ENCODE assay signal across 1 cellular context in the genomic region with DNA sequence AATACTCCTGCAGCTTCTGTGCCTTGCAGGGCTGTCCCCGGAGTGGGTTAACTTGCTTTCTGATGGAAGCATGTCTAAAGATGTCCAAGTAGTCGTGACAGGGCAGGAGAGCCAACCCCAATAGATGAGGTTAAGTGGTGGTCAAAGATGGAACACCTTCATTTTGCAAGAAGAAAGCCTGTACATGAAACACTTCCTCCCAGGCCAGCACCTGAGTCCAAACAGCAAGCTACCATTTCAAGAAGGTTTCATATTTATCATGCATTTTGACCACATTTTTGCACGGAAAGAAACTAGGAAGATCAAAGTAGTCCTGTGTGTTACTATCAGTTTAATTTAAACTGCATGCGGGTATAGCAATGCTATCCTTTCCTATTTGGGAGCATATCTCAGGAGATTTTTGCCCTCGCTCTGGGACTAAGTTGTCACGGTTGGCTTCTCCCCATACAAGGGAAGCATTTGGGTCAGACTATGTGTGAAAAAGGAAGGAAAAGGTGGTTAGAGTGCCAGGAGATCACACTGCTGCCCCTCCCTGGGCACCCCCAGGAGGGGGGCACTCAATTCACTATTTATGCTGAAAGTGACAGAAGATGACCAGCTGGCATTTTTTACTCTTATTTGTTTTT.
TF ChIP-seq lines count a peak whose summit lies in the region.

No MANE protein-coding gene starts in this region.

TF ChIP-seq in GM12878, 131 proteins besides CTCF, POLR2A, EP300 and RAD21 (continued from another document):
- TF ChIP-seq, protein P1, sequence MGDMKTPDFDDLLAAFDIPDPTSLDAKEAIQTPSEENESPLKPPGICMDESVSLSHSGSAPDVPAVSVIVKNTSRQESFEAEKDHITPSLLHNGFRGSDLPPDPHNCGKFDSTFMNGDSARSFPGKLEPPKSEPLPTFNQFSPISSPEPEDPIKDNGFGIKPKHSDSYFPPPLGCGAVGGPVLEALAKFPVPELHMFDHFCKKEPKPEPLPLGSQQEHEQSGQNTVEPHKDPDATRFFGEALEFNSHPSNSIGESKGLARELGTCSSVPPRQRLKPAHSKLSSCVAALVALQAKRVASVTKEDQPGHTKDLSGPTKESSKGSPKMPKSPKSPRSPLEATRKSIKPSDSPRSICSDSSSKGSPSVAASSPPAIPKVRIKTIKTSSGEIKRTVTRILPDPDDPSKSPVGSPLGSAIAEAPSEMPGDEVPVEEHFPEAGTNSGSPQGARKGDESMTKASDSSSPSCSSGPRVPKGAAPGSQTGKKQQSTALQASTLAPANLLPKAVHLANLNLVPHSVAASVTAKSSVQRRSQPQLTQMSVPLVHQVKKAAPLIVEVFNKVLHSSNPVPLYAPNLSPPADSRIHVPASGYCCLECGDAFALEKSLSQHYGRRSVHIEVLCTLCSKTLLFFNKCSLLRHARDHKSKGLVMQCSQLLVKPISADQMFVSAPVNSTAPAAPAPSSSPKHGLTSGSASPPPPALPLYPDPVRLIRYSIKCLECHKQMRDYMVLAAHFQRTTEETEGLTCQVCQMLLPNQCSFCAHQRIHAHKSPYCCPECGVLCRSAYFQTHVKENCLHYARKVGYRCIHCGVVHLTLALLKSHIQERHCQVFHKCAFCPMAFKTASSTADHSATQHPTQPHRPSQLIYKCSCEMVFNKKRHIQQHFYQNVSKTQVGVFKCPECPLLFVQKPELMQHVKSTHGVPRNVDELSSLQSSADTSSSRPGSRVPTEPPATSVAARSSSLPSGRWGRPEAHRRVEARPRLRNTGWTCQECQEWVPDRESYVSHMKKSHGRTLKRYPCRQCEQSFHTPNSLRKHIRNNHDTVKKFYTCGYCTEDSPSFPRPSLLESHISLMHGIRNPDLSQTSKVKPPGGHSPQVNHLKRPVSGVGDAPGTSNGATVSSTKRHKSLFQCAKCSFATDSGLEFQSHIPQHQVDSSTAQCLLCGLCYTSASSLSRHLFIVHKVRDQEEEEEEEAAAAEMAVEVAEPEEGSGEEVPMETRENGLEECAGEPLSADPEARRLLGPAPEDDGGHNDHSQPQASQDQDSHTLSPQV (IDR thresholded peaks at IDR 0.05), result no peak
- peak; percentile 39 for TF ChIP-seq SPI1 (IDR thresholded peaks at IDR 0.05; ENCODE audit: borderline replicate concordance, insufficient read depth, low read depth, low read length)
- TF ChIP-seq, protein P2, sequence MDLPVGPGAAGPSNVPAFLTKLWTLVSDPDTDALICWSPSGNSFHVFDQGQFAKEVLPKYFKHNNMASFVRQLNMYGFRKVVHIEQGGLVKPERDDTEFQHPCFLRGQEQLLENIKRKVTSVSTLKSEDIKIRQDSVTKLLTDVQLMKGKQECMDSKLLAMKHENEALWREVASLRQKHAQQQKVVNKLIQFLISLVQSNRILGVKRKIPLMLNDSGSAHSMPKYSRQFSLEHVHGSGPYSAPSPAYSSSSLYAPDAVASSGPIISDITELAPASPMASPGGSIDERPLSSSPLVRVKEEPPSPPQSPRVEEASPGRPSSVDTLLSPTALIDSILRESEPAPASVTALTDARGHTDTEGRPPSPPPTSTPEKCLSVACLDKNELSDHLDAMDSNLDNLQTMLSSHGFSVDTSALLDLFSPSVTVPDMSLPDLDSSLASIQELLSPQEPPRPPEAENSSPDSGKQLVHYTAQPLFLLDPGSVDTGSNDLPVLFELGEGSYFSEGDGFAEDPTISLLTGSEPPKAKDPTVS (IDR thresholded peaks at IDR 0.05; ENCODE audit: low read depth, low read length), result no peak
- no peak for TF ChIP-seq FOS (IDR thresholded peaks at IDR 0.05; ENCODE audit: borderline replicate concordance, extremely low read depth, insufficient read length)
- TF ChIP-seq, protein P3, sequence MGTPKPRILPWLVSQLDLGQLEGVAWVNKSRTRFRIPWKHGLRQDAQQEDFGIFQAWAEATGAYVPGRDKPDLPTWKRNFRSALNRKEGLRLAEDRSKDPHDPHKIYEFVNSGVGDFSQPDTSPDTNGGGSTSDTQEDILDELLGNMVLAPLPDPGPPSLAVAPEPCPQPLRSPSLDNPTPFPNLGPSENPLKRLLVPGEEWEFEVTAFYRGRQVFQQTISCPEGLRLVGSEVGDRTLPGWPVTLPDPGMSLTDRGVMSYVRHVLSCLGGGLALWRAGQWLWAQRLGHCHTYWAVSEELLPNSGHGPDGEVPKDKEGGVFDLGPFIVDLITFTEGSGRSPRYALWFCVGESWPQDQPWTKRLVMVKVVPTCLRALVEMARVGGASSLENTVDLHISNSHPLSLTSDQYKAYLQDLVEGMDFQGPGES (IDR thresholded peaks at IDR 0.05), result no peak
- TF ChIP-seq, protein P4, sequence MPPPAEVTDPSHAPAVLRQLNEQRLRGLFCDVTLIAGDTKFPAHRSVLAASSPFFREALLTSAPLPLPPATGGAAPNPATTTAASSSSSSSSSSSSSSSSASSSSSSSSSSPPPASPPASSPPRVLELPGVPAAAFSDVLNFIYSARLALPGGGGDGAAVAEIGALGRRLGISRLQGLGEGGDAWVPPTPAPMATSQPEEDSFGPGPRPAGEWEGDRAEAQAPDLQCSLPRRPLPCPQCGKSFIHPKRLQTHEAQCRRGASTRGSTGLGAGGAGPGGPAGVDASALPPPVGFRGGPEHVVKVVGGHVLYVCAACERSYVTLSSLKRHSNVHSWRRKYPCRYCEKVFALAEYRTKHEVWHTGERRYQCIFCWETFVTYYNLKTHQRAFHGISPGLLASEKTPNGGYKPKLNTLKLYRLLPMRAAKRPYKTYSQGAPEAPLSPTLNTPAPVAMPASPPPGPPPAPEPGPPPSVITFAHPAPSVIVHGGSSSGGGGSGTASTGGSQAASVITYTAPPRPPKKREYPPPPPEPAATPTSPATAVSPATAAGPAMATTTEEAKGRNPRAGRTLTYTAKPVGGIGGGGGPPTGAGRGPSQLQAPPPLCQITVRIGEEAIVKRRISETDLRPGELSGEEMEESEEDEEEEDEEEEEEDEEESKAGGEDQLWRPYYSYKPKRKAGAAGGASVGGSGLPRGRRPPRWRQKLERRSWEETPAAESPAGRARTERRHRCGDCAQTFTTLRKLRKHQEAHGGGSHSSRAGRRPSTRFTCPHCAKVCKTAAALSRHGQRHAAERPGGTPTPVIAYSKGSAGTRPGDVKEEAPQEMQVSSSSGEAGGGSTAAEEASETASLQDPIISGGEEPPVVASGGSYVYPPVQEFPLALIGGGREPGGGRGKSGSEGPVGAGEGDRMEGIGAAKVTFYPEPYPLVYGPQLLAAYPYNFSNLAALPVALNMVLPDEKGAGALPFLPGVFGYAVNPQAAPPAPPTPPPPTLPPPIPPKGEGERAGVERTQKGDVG (CRISPR knock-in tag; IDR thresholded peaks at IDR 0.05), result no peak
- TF ChIP-seq, protein P5, sequence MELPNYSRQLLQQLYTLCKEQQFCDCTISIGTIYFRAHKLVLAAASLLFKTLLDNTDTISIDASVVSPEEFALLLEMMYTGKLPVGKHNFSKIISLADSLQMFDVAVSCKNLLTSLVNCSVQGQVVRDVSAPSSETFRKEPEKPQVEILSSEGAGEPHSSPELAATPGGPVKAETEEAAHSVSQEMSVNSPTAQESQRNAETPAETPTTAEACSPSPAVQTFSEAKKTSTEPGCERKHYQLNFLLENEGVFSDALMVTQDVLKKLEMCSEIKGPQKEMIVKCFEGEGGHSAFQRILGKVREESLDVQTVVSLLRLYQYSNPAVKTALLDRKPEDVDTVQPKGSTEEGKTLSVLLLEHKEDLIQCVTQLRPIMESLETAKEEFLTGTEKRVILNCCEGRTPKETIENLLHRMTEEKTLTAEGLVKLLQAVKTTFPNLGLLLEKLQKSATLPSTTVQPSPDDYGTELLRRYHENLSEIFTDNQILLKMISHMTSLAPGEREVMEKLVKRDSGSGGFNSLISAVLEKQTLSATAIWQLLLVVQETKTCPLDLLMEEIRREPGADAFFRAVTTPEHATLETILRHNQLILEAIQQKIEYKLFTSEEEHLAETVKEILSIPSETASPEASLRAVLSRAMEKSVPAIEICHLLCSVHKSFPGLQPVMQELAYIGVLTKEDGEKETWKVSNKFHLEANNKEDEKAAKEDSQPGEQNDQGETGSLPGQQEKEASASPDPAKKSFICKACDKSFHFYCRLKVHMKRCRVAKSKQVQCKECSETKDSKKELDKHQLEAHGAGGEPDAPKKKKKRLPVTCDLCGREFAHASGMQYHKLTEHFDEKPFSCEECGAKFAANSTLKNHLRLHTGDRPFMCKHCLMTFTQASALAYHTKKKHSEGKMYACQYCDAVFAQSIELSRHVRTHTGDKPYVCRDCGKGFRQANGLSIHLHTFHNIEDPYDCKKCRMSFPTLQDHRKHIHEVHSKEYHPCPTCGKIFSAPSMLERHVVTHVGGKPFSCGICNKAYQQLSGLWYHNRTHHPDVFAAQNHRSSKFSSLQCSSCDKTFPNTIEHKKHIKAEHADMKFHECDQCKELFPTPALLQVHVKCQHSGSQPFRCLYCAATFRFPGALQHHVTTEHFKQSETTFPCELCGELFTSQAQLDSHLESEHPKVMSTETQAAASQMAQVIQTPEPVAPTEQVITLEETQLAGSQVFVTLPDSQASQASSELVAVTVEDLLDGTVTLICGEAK (IDR thresholded peaks at IDR 0.05; ENCODE audit: borderline replicate concordance), result no peak
